In the genomic region with DNA sequence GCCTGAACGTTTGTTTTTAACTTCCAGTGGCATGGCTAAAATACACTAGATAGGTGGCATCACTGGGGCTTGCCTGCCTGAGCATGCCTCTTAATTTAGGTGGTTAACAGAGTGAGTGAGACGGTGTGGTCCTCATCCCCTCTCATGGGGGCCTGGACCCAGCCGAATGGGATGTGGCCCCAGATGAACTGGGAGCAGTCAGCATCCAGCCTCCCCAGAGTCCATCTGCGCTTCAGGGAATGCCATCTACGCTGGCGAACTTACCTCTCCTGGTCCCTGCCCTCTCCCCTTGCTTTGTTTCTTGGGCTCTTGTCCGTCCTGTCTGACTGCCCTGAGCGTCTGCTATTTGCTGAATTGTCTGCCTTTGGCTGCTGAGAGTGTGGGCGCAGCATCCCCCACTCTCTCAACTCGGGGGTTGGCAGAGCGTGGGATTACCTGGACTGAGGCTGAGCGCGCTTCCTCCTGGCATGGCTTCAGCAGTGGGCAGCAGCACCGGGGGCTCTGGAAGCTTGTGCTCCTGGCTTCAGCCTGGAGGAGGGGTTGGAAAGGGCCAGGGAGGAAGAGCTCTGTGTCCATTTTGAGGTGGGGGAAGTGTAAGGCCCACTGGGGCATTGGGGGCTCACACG, we compare ENCODE assay signal across 12 cellular contexts. TPM values are rescaled to one million over a fixed set of nuclear protein-coding genes. Genes with fewer than 3 reads are reported as not detected.
DNase-seq lines count a peak whose midpoint lies in the region; ATAC-seq and TF ChIP-seq lines count a peak whose summit lies in the region.
"Had no signal": no experiment of that assay in that cellular context is flagged by ENCODE, and none has a peak within 500 bp of the region (broad histone marks: within the 10 kb centered on the region; RNA-seq: fewer than 3 reads in every experiment).

No MANE protein-coding gene starts in this region.

- H3K4me3 Mint-ChIP-seq in activated naive CD8-positive, alpha-beta T cell, result peak overlapping the region; percentile 23
- no peak overlapping the region for H3K4me3 Mint-ChIP-seq in activated naive CD8-positive, alpha-beta T cell treated with anti-CD3 and anti-CD28 coated beads for 36 hours
- H3K4me3 Mint-ChIP-seq in central memory CD8-positive, alpha-beta T cell, result peak overlapping the region; percentile 90
- peak overlapping the region; percentile 91 for H3K4me3 Mint-ChIP-seq in nephron progenitor cell

- ATAC-seq in central memory CD8-positive, alpha-beta T cell (replicated peaks; ENCODE audit: extremely low read depth, poor library complexity, severe bottlenecking), result no peak

- DNase-seq in activated naive CD8-positive, alpha-beta T cell treated with anti-CD3 and anti-CD28 coated beads for 36 hours, result no peak
- DNase-seq in central memory CD8-positive, alpha-beta T cell (ENCODE audit: low spot score in 2 of 2), result no peak
- no peak for DNase-seq in nephron progenitor cell
- DNase-seq in LoVo (ENCODE audit: low spot score), result no peak
- no peak for DNase-seq in NCI-H1417 treated with DMSO at 0.1 percent for 48 hours (lab: John Stamatoyannopoulos, UW)
- DNase-seq in cortex of kidney (lab: John Stamatoyannopoulos, UW), result no peak
- no peak for DNase-seq in NCI-H1105 treated with DMSO at 0.1 percent for 48 hours (lab: John Stamatoyannopoulos, UW)
- DNase-seq: effector memory CD4-positive, alpha-beta T cell; NCI-H774 had no signal

- no peak overlapping the region for H3K27ac Mint-ChIP-seq in activated naive CD8-positive, alpha-beta T cell
- H3K27ac Mint-ChIP-seq in activated naive CD8-positive, alpha-beta T cell treated with anti-CD3 and anti-CD28 coated beads for 36 hours, result no peak overlapping the region
- no peak overlapping the region for H3K27ac Mint-ChIP-seq in central memory CD8-positive, alpha-beta T cell (ENCODE audit: low read depth)
- H3K27ac Mint-ChIP-seq in nephron progenitor cell, result no peak overlapping the region
- H3K27ac Mint-ChIP-seq: T-helper 2 cell treated with Interferon-gamma antibody and Interleukin-4, amounts not matched to agents 5 μg/mL and 100 μg/mL, for 36 hours had no signal

- H3K27me3 Mint-ChIP-seq in activated naive CD8-positive, alpha-beta T cell, result no peaks in the 10 kb centered on the region
- no peaks in the 10 kb centered on the region for H3K27me3 Mint-ChIP-seq in activated naive CD8-positive, alpha-beta T cell treated with anti-CD3 and anti-CD28 coated beads for 36 hours
- H3K27me3 Mint-ChIP-seq in central memory CD8-positive, alpha-beta T cell, result no peaks in the 10 kb centered on the region
- H3K27me3 Mint-ChIP-seq in nephron progenitor cell (ENCODE audit: low read depth, poor library complexity), result peaks cover 3% of the 10 kb centered on the region

- H3K9me3 Mint-ChIP-seq in activated naive CD8-positive, alpha-beta T cell (ENCODE audit: low read depth), result no peaks in the 10 kb centered on the region
- H3K9me3 Mint-ChIP-seq in activated naive CD8-positive, alpha-beta T cell treated with anti-CD3 and anti-CD28 coated beads for 36 hours, result no peaks in the 10 kb centered on the region
- H3K9me3 Mint-ChIP-seq in central memory CD8-positive, alpha-beta T cell, result no peaks in the 10 kb centered on the region
- H3K9me3 Mint-ChIP-seq in nephron progenitor cell, result no peaks in the 10 kb centered on the region
- H3K9me3 Mint-ChIP-seq: T-helper 2 cell treated with Interferon-gamma antibody and Interleukin-4, amounts not matched to agents 5 μg/mL and 100 μg/mL, for 36 hours had no signal

- no peaks in the 10 kb centered on the region for H3K36me3 Mint-ChIP-seq in activated naive CD8-positive, alpha-beta T cell
- peaks cover 14% of the 10 kb centered on the region for H3K36me3 Mint-ChIP-seq in activated naive CD8-positive, alpha-beta T cell treated with anti-CD3 and anti-CD28 coated beads for 36 hours
- H3K36me3 Mint-ChIP-seq in central memory CD8-positive, alpha-beta T cell (ENCODE audit: insufficient read depth), result peaks cover 27% of the 10 kb centered on the region
- H3K36me3 Mint-ChIP-seq in nephron progenitor cell (ENCODE audit: low read depth), result peaks cover 19% of the 10 kb centered on the region

- TF ChIP-seq CTCF in nephron progenitor cell (IDR thresholded peaks at IDR 0.05), result no peak

- peaks cover 25% of the 10 kb centered on the region for H3K4me1 Mint-ChIP-seq in activated naive CD8-positive, alpha-beta T cell (ENCODE audit: low read depth)
- peaks cover 28% of the 10 kb centered on the region for H3K4me1 Mint-ChIP-seq in activated naive CD8-positive, alpha-beta T cell treated with anti-CD3 and anti-CD28 coated beads for 36 hours
- peaks cover 59% of the 10 kb centered on the region for H3K4me1 Mint-ChIP-seq in central memory CD8-positive, alpha-beta T cell
- peaks cover 67% of the 10 kb centered on the region for H3K4me1 Mint-ChIP-seq in nephron progenitor cell

RNA-seq across cellular contexts. Expression of a gene that starts 2.1 kb away (rescaled TPM):
- total RNA-seq in activated naive CD8-positive, alpha-beta T cell treated with anti-CD3 and anti-CD28 coated beads for 36 hours, result 1 to 10 TPM; 7.2 to 7.6 TPM

RNA-seq across cellular contexts. Expression of a gene that starts 22.2 kb away (rescaled TPM):
- 10 to 100 TPM; 28.8 to 29.1 TPM for total RNA-seq in activated naive CD8-positive, alpha-beta T cell treated with anti-CD3 and anti-CD28 coated beads for 36 hours

RNA-seq across cellular contexts. Expression of a gene that starts 25.2 kb away (rescaled TPM):
- total RNA-seq in activated naive CD8-positive, alpha-beta T cell treated with anti-CD3 and anti-CD28 coated beads for 36 hours, result under 1 TPM; 0.54 to 0.76 TPM

RNA-seq across cellular contexts. Expression of a gene that starts 31.8 kb away (rescaled TPM):
- total RNA-seq in activated naive CD8-positive, alpha-beta T cell treated with anti-CD3 and anti-CD28 coated beads for 36 hours, result not detected
- total RNA-seq: osteocyte had no signal

RNA-seq across cellular contexts. Expression of a gene that starts 38.8 kb away (rescaled TPM):
- total RNA-seq in activated naive CD8-positive, alpha-beta T cell treated with anti-CD3 and anti-CD28 coated beads for 36 hours, result under 1 TPM in 1 of 2 experiments, not detected in 1; 0.10 TPM
